ENCODE assay signal across 25 cellular contexts in the genomic region with DNA sequence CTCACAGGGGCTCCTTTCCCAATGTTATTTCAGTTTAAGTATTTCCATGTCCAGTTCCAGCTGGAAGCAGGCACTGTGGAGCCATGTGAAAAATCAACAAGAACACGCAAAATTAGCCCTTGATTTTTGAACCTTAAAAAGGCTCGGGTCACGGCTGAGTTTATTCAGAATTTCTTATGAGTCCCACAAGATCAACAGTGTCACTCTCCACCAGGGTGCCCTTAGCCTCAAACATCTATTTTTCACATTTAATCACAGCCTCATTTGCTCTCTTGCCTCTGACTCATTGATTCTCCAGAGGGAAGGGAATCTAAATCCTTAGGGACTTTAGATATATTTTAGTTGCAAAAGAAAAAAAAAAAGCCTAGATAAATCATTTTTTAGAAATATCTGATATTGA.
DNase-seq lines count a peak whose midpoint lies in the region; ATAC-seq and TF ChIP-seq lines count a peak whose summit lies in the region.
"Had no signal": no experiment of that assay in that cellular context is flagged by ENCODE, and none has a peak within 500 bp of the region (broad histone marks: within the 10 kb centered on the region; RNA-seq: fewer than 3 reads in every experiment).

No MANE protein-coding gene starts in this region.

- H3K4me1 ChIP-seq in CD4-positive, alpha-beta memory T cell (ENCODE audit: insufficient read depth, low read length): no peaks in the 10 kb centered on the region
- H3K4me1 ChIP-seq: upper lobe of right lung had no signal

- no peak overlapping the region for H3K27ac ChIP-seq in CD4-positive, alpha-beta memory T cell (ENCODE audit: low read depth, low read length)
- H3K27ac ChIP-seq: ovary, SK-N-MC, upper lobe of right lung had no signal

- H3K27me3 Mint-ChIP-seq in nephron (ENCODE audit: low read depth): no peaks in the 10 kb centered on the region
- no peaks in the 10 kb centered on the region for H3K27me3 Mint-ChIP-seq in CD4-positive, alpha-beta memory T cell
- H3K27me3 Mint-ChIP-seq in WTC11 (ENCODE audit: low read depth): no peaks in the 10 kb centered on the region
- H3K27me3 Mint-ChIP-seq: activated CD8-positive, alpha-beta memory T cell treated with anti-CD3 and anti-CD28 coated beads, Interleukin-2, amount 10 ng/mL, durations not matched to agents 7 days and 5 days had no signal

- no peak overlapping the region for H3K4me3 ChIP-seq in CD4-positive, alpha-beta memory T cell (ENCODE audit: low read length in 2 of 2)
- H3K4me3 ChIP-seq: ovary, SK-N-MC, upper lobe of right lung had no signal

- H3K36me3 ChIP-seq in CD4-positive, alpha-beta memory T cell (ENCODE audit: insufficient read depth, low read length): no peaks in the 10 kb centered on the region
- H3K36me3 ChIP-seq: ovary, upper lobe of right lung had no signal

- H3K4me1 Mint-ChIP-seq in nephron: peaks cover 5% of the 10 kb centered on the region
- no peaks in the 10 kb centered on the region for H3K4me1 Mint-ChIP-seq in CD4-positive, alpha-beta memory T cell
- 0 out of 2 replicates have a peak, but pooled peaks cover 3% of the 10 kb centered on the region for H3K4me1 Mint-ChIP-seq in WTC11
- H3K4me1 Mint-ChIP-seq: activated CD8-positive, alpha-beta memory T cell treated with anti-CD3 and anti-CD28 coated beads, Interleukin-2, amount 10 ng/mL, durations not matched to agents 7 days and 5 days; activated naive CD8-positive, alpha-beta T cell treated with anti-CD3 and anti-CD28 coated beads, Interleukin-2, amount 10 ng/mL, durations not matched to agents 7 days and 5 days; H9 had no signal

- ATAC-seq in Right ventricle myocardium superior (ENCODE audit: poor library complexity) (peak; percentile 62), GM21737 (IDR thresholded peaks at IDR 0.05; ENCODE audit: unreplicated experiment) (no peak), WTC11 (no peak)
- ATAC-seq: activated CD8-positive, alpha-beta memory T cell treated with anti-CD3 and anti-CD28 coated beads, Interleukin-2, amount 10 ng/mL, durations not matched to agents 7 days and 5 days; esophagus mucosa; Panc1; sciatic nerve; stimulated activated naive CD8-positive, alpha-beta T cell treated with anti-CD3 and anti-CD28 coated beads, Interleukin-15, Interleukin-2, amounts not matched to agents 100 U/mL and 50 U/mL, for 24 hours; upper lobe of right lung had no signal

- H3K27ac Mint-ChIP-seq in nephron (peak overlapping the region; percentile 3 to 66 (median 61)), WTC11 (no peak overlapping the region)
- H3K27ac Mint-ChIP-seq in CD4-positive, alpha-beta memory T cell: no peak overlapping the region
- H3K27ac Mint-ChIP-seq: activated CD8-positive, alpha-beta memory T cell treated with anti-CD3 and anti-CD28 coated beads, Interleukin-2, amount 10 ng/mL, durations not matched to agents 7 days and 5 days; activated naive CD8-positive, alpha-beta T cell treated with anti-CD3 and anti-CD28 coated beads, Interleukin-2, amount 10 ng/mL, durations not matched to agents 7 days and 5 days; H9 had no signal

- DNase-seq in Right ventricle myocardium superior (no peak), cardiac septum (ENCODE audit: low spot score) (no peak), dedifferentiated amniotic fluid mesenchymal stem cell (ENCODE audit: extremely low spot score) (peak; percentile 30), WTC11 (ENCODE audit: low spot score) (no peak)
- DNase-seq in activated naive CD4-positive, alpha-beta T cell treated with anti-CD3 and anti-CD28 coated beads, Interleukin-2, amount 50 U/mL, for 16 hours: no peak
- DNase-seq in CD4-positive, alpha-beta memory T cell: no peak
- DNase-seq: activated CD4-positive, alpha-beta T cell treated with anti-CD3 and anti-CD28 coated beads for 4 hours; activated CD8-positive, alpha-beta memory T cell treated with anti-CD3 and anti-CD28 coated beads, Interleukin-2, amount 10 ng/mL, durations not matched to agents 7 days and 5 days; activated naive CD8-positive, alpha-beta T cell treated with anti-CD3 and anti-CD28 coated beads, Interleukin-2, amount 10 ng/mL, durations not matched to agents 7 days and 5 days; C1 segment of cervical spinal cord; DMS 273 treated with DMSO at 0.1 percent for 48 hours; glutamatergic neuron; H9; NCI-H1417 treated with DMSO at 0.1 percent for 48 hours; ovary; stimulated activated CD4-positive, alpha-beta T cell treated with anti-CD3 and anti-CD28 coated beads, Interleukin-2, amount 100 ng/mL, for 24 hours; stimulated activated naive CD8-positive, alpha-beta T cell treated with anti-CD3 and anti-CD28 coated beads, Interleukin-15, Interleukin-2, amounts not matched to agents 100 U/mL and 50 U/mL, for 24 hours; T-helper 9 cell; upper lobe of right lung had no signal

- CTCF ChIA-PET in CD4-positive, alpha-beta memory T cell (lab: Charles Lee; ENCODE audit: partially characterized antibody): no interaction called here
- CTCF ChIA-PET in WTC11 (lab: Charles Lee): no interaction called here

- POLR2A ChIA-PET in CD4-positive, alpha-beta memory T cell (lab: Charles Lee; ENCODE audit: partially characterized antibody): no interaction called here
- POLR2A ChIA-PET in WTC11 (lab: Charles Lee): no interaction called here

- no peaks in the 10 kb centered on the region for H3K27me3 ChIP-seq in CD4-positive, alpha-beta memory T cell (ENCODE audit: insufficient read depth, low read length)
- H3K27me3 ChIP-seq: ovary, upper lobe of right lung had no signal

- TF ChIP-seq CTCF in nephron (IDR thresholded peaks at IDR 0.05; ENCODE audit: unreplicated experiment in 3 of 3) (no peak), WTC11 (IDR thresholded peaks at IDR 0.05) (no peak)

- H3K4me3 Mint-ChIP-seq in nephron (no peak overlapping the region), WTC11 (no peak overlapping the region)
- H3K4me3 Mint-ChIP-seq in CD4-positive, alpha-beta memory T cell: no peak overlapping the region
- H3K4me3 Mint-ChIP-seq: activated CD8-positive, alpha-beta memory T cell treated with anti-CD3 and anti-CD28 coated beads, Interleukin-2, amount 10 ng/mL, durations not matched to agents 7 days and 5 days; activated naive CD8-positive, alpha-beta T cell treated with anti-CD3 and anti-CD28 coated beads, Interleukin-2, amount 10 ng/mL, durations not matched to agents 7 days and 5 days; H9 had no signal

- H3K9me3 ChIP-seq in CD4-positive, alpha-beta memory T cell (ENCODE audit: control insufficient read depth in 1 of 2, low read length in 2 of 2): no peaks in the 10 kb centered on the region
- H3K9me3 ChIP-seq: upper lobe of right lung had no signal

- H3K9me3 Mint-ChIP-seq in nephron (peaks cover 13% of the 10 kb centered on the region), WTC11 (peaks cover 18% of the 10 kb centered on the region)
- H3K9me3 Mint-ChIP-seq in CD4-positive, alpha-beta memory T cell: peaks cover 0 to 12% (median 2%) of the 10 kb centered on the region in 8 donors

- intact Hi-C loops in Right ventricle myocardium superior (cut with DNase I): no loop called here
- intact Hi-C loops in cardiac septum (cut with DNase I): loop anchor here (10.0 kb wide), 1 partner anchor 154 kb away; a partner anchor contains a TSS
- intact Hi-C loops in CD4-positive, alpha-beta memory T cell (cut with micrococcal nuclease): no loop called here

- H3K36me3 Mint-ChIP-seq in nephron (ENCODE audit: low read depth) (no peaks in the 10 kb centered on the region), WTC11 (no peaks in the 10 kb centered on the region; the same call in 1 of the 2 replicates)
- no peaks in the 10 kb centered on the region for H3K36me3 Mint-ChIP-seq in CD4-positive, alpha-beta memory T cell
- H3K36me3 Mint-ChIP-seq: activated CD8-positive, alpha-beta memory T cell treated with anti-CD3 and anti-CD28 coated beads, Interleukin-2, amount 10 ng/mL, durations not matched to agents 7 days and 5 days; activated naive CD8-positive, alpha-beta T cell treated with anti-CD3 and anti-CD28 coated beads, Interleukin-2, amount 10 ng/mL, durations not matched to agents 7 days and 5 days had no signal

TF ChIP-seq in WTC11, 78 proteins besides CTCF, POLR2A, EP300 and RAD21 (continues in another document):
- TF ChIP-seq, protein P1, sequence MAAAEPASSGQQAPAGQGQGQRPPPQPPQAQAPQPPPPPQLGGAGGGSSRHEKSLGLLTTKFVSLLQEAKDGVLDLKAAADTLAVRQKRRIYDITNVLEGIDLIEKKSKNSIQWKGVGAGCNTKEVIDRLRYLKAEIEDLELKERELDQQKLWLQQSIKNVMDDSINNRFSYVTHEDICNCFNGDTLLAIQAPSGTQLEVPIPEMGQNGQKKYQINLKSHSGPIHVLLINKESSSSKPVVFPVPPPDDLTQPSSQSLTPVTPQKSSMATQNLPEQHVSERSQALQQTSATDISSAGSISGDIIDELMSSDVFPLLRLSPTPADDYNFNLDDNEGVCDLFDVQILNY (CRISPR knock-in tag; IDR thresholded peaks at IDR 0.05): no peak
- TF ChIP-seq NFYB (CRISPR knock-in tag; conservative IDR thresholded peaks at IDR 0.05; ENCODE audit: low read depth) (no peak), ZNF263 (CRISPR knock-in tag; IDR thresholded peaks at IDR 0.05; ENCODE audit: low read depth) (no peak), ZNF219 (CRISPR knock-in tag; IDR thresholded peaks at IDR 0.05; ENCODE audit: borderline replicate concordance) (no peak), RORB (CRISPR knock-in tag; IDR thresholded peaks at IDR 0.05) (no peak), ZBTB21 (CRISPR knock-in tag; IDR thresholded peaks at IDR 0.05; ENCODE audit: borderline replicate concordance) (no peak), CREM (CRISPR knock-in tag; IDR thresholded peaks at IDR 0.05) (no peak)
- TF ChIP-seq, protein P2, sequence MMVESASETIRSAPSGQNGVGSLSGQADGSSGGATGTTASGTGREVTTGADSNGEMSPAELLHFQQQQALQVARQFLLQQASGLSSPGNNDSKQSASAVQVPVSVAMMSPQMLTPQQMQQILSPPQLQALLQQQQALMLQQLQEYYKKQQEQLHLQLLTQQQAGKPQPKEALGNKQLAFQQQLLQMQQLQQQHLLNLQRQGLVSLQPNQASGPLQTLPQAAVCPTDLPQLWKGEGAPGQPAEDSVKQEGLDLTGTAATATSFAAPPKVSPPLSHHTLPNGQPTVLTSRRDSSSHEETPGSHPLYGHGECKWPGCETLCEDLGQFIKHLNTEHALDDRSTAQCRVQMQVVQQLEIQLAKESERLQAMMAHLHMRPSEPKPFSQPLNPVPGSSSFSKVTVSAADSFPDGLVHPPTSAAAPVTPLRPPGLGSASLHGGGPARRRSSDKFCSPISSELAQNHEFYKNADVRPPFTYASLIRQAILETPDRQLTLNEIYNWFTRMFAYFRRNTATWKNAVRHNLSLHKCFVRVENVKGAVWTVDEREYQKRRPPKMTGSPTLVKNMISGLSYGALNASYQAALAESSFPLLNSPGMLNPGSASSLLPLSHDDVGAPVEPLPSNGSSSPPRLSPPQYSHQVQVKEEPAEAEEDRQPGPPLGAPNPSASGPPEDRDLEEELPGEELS (CRISPR knock-in tag; IDR thresholded peaks at IDR 0.05): no peak

Comparison
In these comparisons a context has a peak if more than half of its experiments do, and no peak if none do; other contexts are left out.
1. H3K27ac Mint-ChIP-seq: peak in nephron (3 of 3); none in CD4-positive, alpha-beta memory T cell (0 of 7) and WTC11 (single experiment).